ENCODE assay signal across 8 cellular contexts in genomic region chr12:1592444-1593231, GRCh38. TPM values are rescaled to one million over a fixed set of nuclear protein-coding genes. Genes with fewer than 3 reads are reported as not detected.
DNase-seq lines count a peak whose midpoint lies in the region; ATAC-seq and TF ChIP-seq lines count a peak whose summit lies in the region.

No MANE protein-coding gene starts in this region.

- no peaks in the 10 kb centered on the region for H3K36me3 ChIP-seq in OCI-LY3 (replicated peaks; ENCODE audit: low read depth, low read length)
- peaks cover 2% of the 10 kb centered on the region for H3K36me3 ChIP-seq in fibroblast of lung (ENCODE audit: control insufficient read depth, insufficient read depth, low read length)
- no peaks in the 10 kb centered on the region for H3K36me3 ChIP-seq in neuron (ENCODE audit: insufficient read depth, low read length)
- no peaks in the 10 kb centered on the region for H3K36me3 ChIP-seq in tibial nerve

- TF ChIP-seq EP300 in tibial nerve (IDR thresholded peaks at IDR 0.05), result no peak

- H2AFZ ChIP-seq in OCI-LY3 (ENCODE audit: low read depth, low read length) (no peak overlapping the region), fibroblast of lung (ENCODE audit: low read length) (no peak overlapping the region), neuron (ENCODE audit: low read depth, low read length) (no peak overlapping the region)

- H3K4me3 ChIP-seq in AG09309 (ENCODE audit: control insufficient read depth, low read depth, low read length) (peak overlapping the region; percentile 72), OCI-LY3 (ENCODE audit: low read length) (peak overlapping the region; percentile 85), fibroblast of lung (replicated peaks in 1 of 4; ENCODE audit: control extremely low read depth in 1 of 4, insufficient read depth in 1 of 4, low read depth in 3 of 4, low read length in 4 of 4) (peak overlapping the region; percentile 40 to 76 (median 72)), neuron (ENCODE audit: low read length) (peak overlapping the region; percentile 80), tibial nerve (peak overlapping the region; percentile 53 to 90 (median 72))

- peak overlapping the region; percentile 92 for H3K4me2 ChIP-seq in OCI-LY3 (ENCODE audit: low read length)
- peak overlapping the region; percentile 98 for H3K4me2 ChIP-seq in fibroblast of lung (ENCODE audit: extremely low read depth, insufficient read depth, low read length)

- WGBS in tibial nerve, 2 donors, result 7 to 11% methylated on average over 11 to 19 of the region's 30 CpGs

- H4K20me1 ChIP-seq in OCI-LY3 (ENCODE audit: insufficient read depth, low read length) (peaks cover 28% of the 10 kb centered on the region), fibroblast of lung (ENCODE audit: control insufficient read depth, extremely low read depth, insufficient read depth, low read length) (peaks cover 2% of the 10 kb centered on the region)

- ATAC-seq in GM18909 (IDR thresholded peaks at IDR 0.05; ENCODE audit: poor library complexity, unreplicated experiment), result no peak

- peak in 1 of 2 donors; percentile 25 for TF ChIP-seq POLR2A in tibial nerve (IDR thresholded peaks at IDR 0.05)

- H3K27me3 ChIP-seq in OCI-LY3 (ENCODE audit: low read depth, low read length) (no peaks in the 10 kb centered on the region), fibroblast of lung (ENCODE audit: control insufficient read depth, insufficient read depth, low read length) (no peaks in the 10 kb centered on the region), neuron (ENCODE audit: insufficient read depth, low read length) (no peaks in the 10 kb centered on the region), tibial nerve (no peaks in the 10 kb centered on the region)

- H3K27ac ChIP-seq in OCI-LY3 (ENCODE audit: low read length) (peak overlapping the region; percentile 6; the same call in 1 of the 2 replicates), fibroblast of lung (ENCODE audit: insufficient read depth, low read length) (peak overlapping the region; percentile 68), tibial nerve (peak overlapping the region; percentile 82 to 98 (median 93))

- H3K9ac ChIP-seq in OCI-LY3 (ENCODE audit: low read length), result peak overlapping the region; percentile 50
- peak overlapping the region; percentile 18 for H3K9ac ChIP-seq in fibroblast of lung (ENCODE audit: insufficient read depth, low read length)

- H3K79me2 ChIP-seq in OCI-LY3 (ENCODE audit: low read length) (peaks cover 23% of the 10 kb centered on the region), fibroblast of lung (ENCODE audit: control insufficient read depth, insufficient read depth, low read length) (peaks cover 76% of the 10 kb centered on the region)

- H3K4me1 ChIP-seq in OCI-LY3 (ENCODE audit: low read length) (peaks cover 35% of the 10 kb centered on the region), fibroblast of lung (ENCODE audit: control insufficient read depth, extremely low read depth, insufficient read depth, low read length) (peaks cover 21% of the 10 kb centered on the region), neuron (ENCODE audit: insufficient read depth, low read length) (peaks cover 64% of the 10 kb centered on the region), tibial nerve (peaks cover 0 to 70% (median 31%) of the 10 kb centered on the region in 4 donors)

- no peak for DNase-seq in AG09309 (ENCODE audit: low read depth)
- DNase-seq in GM20000 (ENCODE audit: low spot score), result peak; percentile 64
- peak; percentile 76 to 78 for DNase-seq in activated T-cell treated with anti-CD3 and anti-CD28 coated beads, Interleukin-2, amount 50 U/mL, for 48 hours
- peak; percentile 55 to 69 for DNase-seq in fibroblast of lung (ENCODE audit: low read depth in 2 of 2)
- DNase-seq in tibial nerve (ENCODE audit: low spot score in 2 of 2), result no peak

- H3K9me3 ChIP-seq in OCI-LY3 (ENCODE audit: insufficient read depth, low read length), result no peaks in the 10 kb centered on the region
- H3K9me3 ChIP-seq in fibroblast of lung (ENCODE audit: control insufficient read depth, insufficient read depth, low read depth, low read length), result no peaks in the 10 kb centered on the region
- no peaks in the 10 kb centered on the region for H3K9me3 ChIP-seq in neuron (ENCODE audit: low read length)
- no peaks in the 10 kb centered on the region for H3K9me3 ChIP-seq in tibial nerve

- TF ChIP-seq CTCF in AG09309 (IDR thresholded peaks at IDR 0.05; ENCODE audit: control insufficient read depth, insufficient read depth, low read depth, low read length, missing control alignments), result peak; percentile 20
- TF ChIP-seq CTCF in GM20000 (IDR thresholded peaks at IDR 0.05; ENCODE audit: extremely low read depth, missing control alignments), result no peak
- TF ChIP-seq CTCF in OCI-LY3 (IDR thresholded peaks at IDR 0.05; ENCODE audit: low read depth, low read length), result no peak
- peak; percentile 20 to 34 for TF ChIP-seq CTCF in fibroblast of lung (conservative IDR thresholded peaks at IDR 0.05 in 1 of 2, IDR thresholded peaks at IDR 0.05 in 1 of 2; ENCODE audit: low read depth in 1 of 2, low read length in 2 of 2)
- no peak for TF ChIP-seq CTCF in tibial nerve (IDR thresholded peaks at IDR 0.05)

RNA-seq across cellular contexts. Expression of gene FBXL14, which starts 1.7 kb away (rescaled TPM):
- total RNA-seq in fibroblast of lung, result 6.4 TPM in 2 replicates
- polyA plus RNA-seq in fibroblast of lung, result 2.6 and 3.7 TPM in 2 replicates
- 3.0 and 4.7 TPM in 2 replicates for polyA plus RNA-seq in fibroblast of lung (2012)
- polyA minus RNA-seq in fibroblast of lung (ENCODE audit: low replicate concordance), result 5.9 and 6.7 TPM in 2 replicates
- total RNA-seq in tibial nerve, result 10 to 100 TPM; 11.7 to 21.4 (median 17.3) TPM

RNA-seq across cellular contexts. Expression of gene WNT5B, which starts 36.4 kb away (rescaled TPM):
- total RNA-seq in fibroblast of lung (40.3 and 105 TPM in 2 replicates), tibial nerve (10 to 100 TPM; 11.7 to 34.1 (median 17.6) TPM)
- polyA plus RNA-seq in fibroblast of lung, result 46.9 and 86.1 TPM in 2 replicates
- 61.7 and 116 TPM in 2 replicates for polyA plus RNA-seq in fibroblast of lung (2012)
- polyA minus RNA-seq in fibroblast of lung (ENCODE audit: low replicate concordance), result 62.7 and 175 TPM in 2 replicates

Comparison
In these comparisons a context has a peak if more than half of its experiments do, and no peak if none do; other contexts are left out.
1. DNase-seq: peak in GM20000 (single experiment), activated T-cell treated with anti-CD3 and anti-CD28 coated beads, Interleukin-2, amount 50 U/mL, for 48 hours (2 of 2) and fibroblast of lung (2 of 2); none in AG09309 (single experiment) and tibial nerve (0 of 2).
2. CTCF ChIP-seq: peak in AG09309 (single experiment) and fibroblast of lung (2 of 2); none in GM20000 (single experiment), OCI-LY3 (single experiment) and tibial nerve (0 of 5).
3. H3K27ac ChIP-seq: peak in every context shown above with its lines; median percentile 93 in tibial nerve; 68 in fibroblast of lung; 6 in OCI-LY3.
4. Peak in every context shown above with its lines, with median percentiles within 50 percentile points of each other: H3K4me3 ChIP-seq.